10 cellular contexts compared by ENCODE assay signal in genomic region chrX:10633722-10634121, GRCh38. TPM values are rescaled to one million over a fixed set of nuclear protein-coding genes. Genes with fewer than 3 reads are reported as not detected.
DNase-seq lines count a peak whose midpoint lies in the region; ATAC-seq, FAIRE-seq and TF ChIP-seq lines count a peak whose summit lies in the region.
"Had no signal": no experiment of that assay in that cellular context is flagged by ENCODE, and none has a peak within 500 bp of the region (broad histone marks: within the 10 kb centered on the region; RNA-seq: fewer than 3 reads in every experiment).

No MANE protein-coding gene starts in this region.

- H3K4me3 ChIP-seq in H1 (ENCODE audit: extremely low read depth in 1 of 4, insufficient read depth in 2 of 4, low read depth in 3 of 4, low read length in 4 of 4) (no peak overlapping the region), neural cell (ENCODE audit: low read length) (peak overlapping the region; percentile 41)
- H3K4me3 ChIP-seq: GM12878 had no signal

- H3K36me3 ChIP-seq in H1 (ENCODE audit: control insufficient read depth in 2 of 4, insufficient read depth in 4 of 4, low read length in 3 of 4) (no peaks in the 10 kb centered on the region), neural cell (ENCODE audit: insufficient read depth, low read length) (no peaks in the 10 kb centered on the region)

- peak; percentile 79 for FAIRE-seq in H1 (lab: Jason Lieb, UNC)
- FAIRE-seq: GM12878 had no signal

- H2AFZ ChIP-seq in H1 (ENCODE audit: low read length), result no peak overlapping the region
- no peak overlapping the region for H2AFZ ChIP-seq in neural cell (ENCODE audit: low read depth, low read length)

- no peaks in the 10 kb centered on the region for H3K27me3 ChIP-seq in H1 (replicated peaks in 1 of 4; ENCODE audit: control insufficient read depth in 3 of 4, extremely low read depth in 1 of 4, insufficient read depth in 3 of 4, low read length in 3 of 4)
- H3K27me3 ChIP-seq in neural cell (ENCODE audit: insufficient read depth, low read depth, low read length), result no peaks in the 10 kb centered on the region

- H3K27ac ChIP-seq in H1 (ENCODE audit: low read depth, low read length) (no peak overlapping the region), neural cell (ENCODE audit: low read length) (peak overlapping the region; percentile 91)

- WGBS in H1 (ENCODE audit: extremely low coverage in 1 of 2, insufficient coverage in 1 of 2, insufficient read length in 1 of 2, insufficient replicate concordance in 2 of 2, low coverage in 1 of 2, low lambda C conversion rate in 2 of 2, missing lambda C conversion rate in 1 of 2), 2 experiments, result 34% methylated on average over 2 of the region's 2 CpGs; no CpG with 5 or more reads in 1 of the 2 experiments

- H3K4me2 ChIP-seq in H1 (ENCODE audit: insufficient read depth in 1 of 2, low read depth in 2 of 2, low read length in 2 of 2) (peak overlapping the region in 1 of 2 experiments; percentile 17; a peak in 1 of 4 replicates), neural cell (ENCODE audit: low read length) (peak overlapping the region; percentile 19)

- CTCF ChIA-PET in H1 (lab: Charles Lee; ENCODE audit: partially characterized antibody), result no interaction called here

- DNase-seq in Daoy (ENCODE audit: low read depth) (peak; percentile 86), NCI-H2196 treated with DMSO at 0.1 percent for 48 hours (lab: John Stamatoyannopoulos, UW; ENCODE audit: unreplicated experiment) (peak; percentile 9), H1 (ENCODE audit: low read depth in 1 of 2, low spot score in 2 of 2) (no peak)
- DNase-seq in effector CD4-positive, alpha-beta T cell, result no peak
- DNase-seq in activated T-cell treated with anti-CD3 and anti-CD28 coated beads, Interleukin-2, amount 50 U/mL, for 48 hours, result no peak
- DNase-seq: NCI-H446 had no signal

- H3K9me3 ChIP-seq in H1 (ENCODE audit: insufficient read depth in 2 of 2, low read depth in 1 of 2, low read length in 1 of 2) (peaks cover 0 to 6% of the 10 kb centered on the region in 2 experiments; a peak in 2 of 4 replicates), neural cell (ENCODE audit: low read length) (no peaks in the 10 kb centered on the region)

- no peak overlapping the region for H4K8ac ChIP-seq in H1 (ENCODE audit: extremely low read depth, insufficient read depth, low read length)

- H3K9ac ChIP-seq in H1 (replicated peaks in 1 of 4; ENCODE audit: extremely low read depth in 1 of 4, low read depth in 3 of 4, low read length in 3 of 4) (no peak overlapping the region), neural cell (ENCODE audit: low read length) (peak overlapping the region; percentile 51)

- no peaks in the 10 kb centered on the region for H3K23me2 ChIP-seq in H1 (ENCODE audit: low read depth, low read length)

- no peak overlapping the region for H3K4ac ChIP-seq in H1 (replicated peaks; ENCODE audit: insufficient read length, low read depth, low read length)

- no peak overlapping the region for H2BK15ac ChIP-seq in H1 (ENCODE audit: low read length)

- H3K9me2 ChIP-seq in neural cell (ENCODE audit: insufficient read depth, low read length), result no peaks in the 10 kb centered on the region

- H3K18ac ChIP-seq in H1 (ENCODE audit: extremely low read depth, low read length), result no peak overlapping the region

- no peak overlapping the region for H3K56ac ChIP-seq in H1 (replicated peaks; ENCODE audit: insufficient read length, low read depth, low read length)

- no peak overlapping the region for H2AK5ac ChIP-seq in H1 (ENCODE audit: low read depth, low read length)

- H3K4me1 ChIP-seq in H1 (replicated peaks in 1 of 4; ENCODE audit: control insufficient read depth in 3 of 4, insufficient read depth in 4 of 4, low read length in 3 of 4), result peaks cover 0 to 6% (median 0%) of the 10 kb centered on the region in 4 experiments; a peak in 2 of 7 replicates

- ATAC-seq in HG02763 (IDR thresholded peaks at IDR 0.05; ENCODE audit: unreplicated experiment) (no peak), HG02610 (IDR thresholded peaks at IDR 0.05; ENCODE audit: unreplicated experiment) (no peak)
- ATAC-seq: GM12878 had no signal

- POLR2A ChIA-PET in H1 (lab: Charles Lee; ENCODE audit: partially characterized antibody), result interaction anchor here (0.8 to 1.2 kb wide), 2 partner anchors 13 to 14 kb away, joined by 3 read pairs; partner anchors contain the start of gene MID1

- H3K79me2 ChIP-seq in H1 (ENCODE audit: control insufficient read depth in 1 of 2, insufficient read depth in 2 of 2, low read length in 2 of 2), result no peaks in the 10 kb centered on the region
- no peaks in the 10 kb centered on the region for H3K79me2 ChIP-seq in neural cell (replicated peaks; ENCODE audit: insufficient read depth, low read length)

- no peak overlapping the region for H3K14ac ChIP-seq in H1 (ENCODE audit: insufficient read length)

- TF ChIP-seq RAD21 in H1 (IDR thresholded peaks at IDR 0.05 in 1 of 2, conservative IDR thresholded peaks at IDR 0.05 in 1 of 2; ENCODE audit: low read depth in 2 of 2, low read length in 2 of 2) (no peak), neural cell (conservative IDR thresholded peaks at IDR 0.05) (no peak)

- no peak for TF ChIP-seq POLR2A in H1 (IDR thresholded peaks at IDR 0.05; ENCODE audit: control extremely low read depth in 1 of 2, low read depth in 2 of 2, low read length in 2 of 2)

- H4K20me1 ChIP-seq in H1 (replicated peaks in 1 of 2; ENCODE audit: control insufficient read depth in 1 of 2, insufficient read depth in 2 of 2, low read length in 2 of 2) (no peaks in the 10 kb centered on the region), neural cell (ENCODE audit: insufficient read depth) (no peaks in the 10 kb centered on the region)

- H4K5ac ChIP-seq in H1 (ENCODE audit: insufficient read length, low read depth, low read length), result no peak overlapping the region

- H4K91ac ChIP-seq in H1 (replicated peaks; ENCODE audit: insufficient read length, low read length), result no peak overlapping the region

- no peak overlapping the region for H2BK12ac ChIP-seq in H1 (ENCODE audit: low read depth, low read length)

- TF ChIP-seq CTCF in H1 (IDR thresholded peaks at IDR 0.05; ENCODE audit: control extremely low read depth in 1 of 3, insufficient read depth in 1 of 3, low read depth in 1 of 3, low read length in 3 of 3) (no peak), neural cell (IDR thresholded peaks at IDR 0.05; ENCODE audit: poor library complexity, severe bottlenecking) (no peak)

- H2BK120ac ChIP-seq in H1 (replicated peaks; ENCODE audit: low read depth, low read length), result no peak overlapping the region

- H2BK5ac ChIP-seq in H1 (ENCODE audit: low read depth, low read length), result no peak overlapping the region

- no peaks in the 10 kb centered on the region for H3K79me1 ChIP-seq in H1 (ENCODE audit: low read depth, low read length)

- TF ChIP-seq EP300 in H1 (IDR thresholded peaks at IDR 0.05; ENCODE audit: borderline replicate concordance in 1 of 2, low read depth in 2 of 2, low read length in 2 of 2), result no peak
- peak; percentile 9 for TF ChIP-seq EP300 in neural cell (conservative IDR thresholded peaks at IDR 0.05; ENCODE audit: poor library complexity, severe bottlenecking)

- H2BK20ac ChIP-seq in H1 (ENCODE audit: low read length), result no peak overlapping the region

- no peaks in the 10 kb centered on the region for H3F3A ChIP-seq in neural cell (ENCODE audit: insufficient read depth, low read length, poor library complexity, severe bottlenecking)

- H3K23ac ChIP-seq in H1 (ENCODE audit: insufficient read length), result no peak overlapping the region

TF ChIP-seq in H1, 55 proteins besides CTCF, POLR2A, EP300 and RAD21 (continues in another document):
- TF ChIP-seq YY1 (IDR thresholded peaks at IDR 0.05; ENCODE audit: low read depth, low read length) (no peak), TCF12 (IDR thresholded peaks at IDR 0.05; ENCODE audit: low read depth, low read length) (no peak), HDAC2 (IDR thresholded peaks at IDR 0.05; ENCODE audit: borderline replicate concordance in 1 of 2, low read depth in 2 of 2, low read length in 2 of 2) (no peak), ZNF274 (IDR thresholded peaks at IDR 0.05; ENCODE audit: borderline replicate concordance, extremely low read depth, low read length) (no peak), BCL11A (IDR thresholded peaks at IDR 0.05; ENCODE audit: low read depth in 2 of 2, low read length in 2 of 2) (no peak), TBP (IDR thresholded peaks at IDR 0.05; ENCODE audit: low read depth, low read length) (no peak), CTBP2 (IDR thresholded peaks at IDR 0.05; ENCODE audit: borderline replicate concordance, insufficient read depth, insufficient read length, low read length) (no peak)

TF ChIP-seq in neural cell, 6 proteins besides CTCF, POLR2A, EP300 and RAD21:
- TF ChIP-seq MXI1 (conservative IDR thresholded peaks at IDR 0.05; ENCODE audit: poor library complexity, severe bottlenecking) (no peak), POLR2AphosphoS5 (IDR thresholded peaks at IDR 0.05) (peak; percentile 25)
TF ChIP-seq in neural cell: peak in this region for 1.

RNA-seq across cellular contexts. Expression of gene MID1, which starts 13.3 kb away (rescaled TPM):
- total RNA-seq in Daoy (2014; rRNA removed; shearing (Covaris generic)), result 25.7 and 33.2 TPM in 2 replicates
- 49.3 and 54.3 TPM in 2 replicates for total RNA-seq in H1 (2021; fragmentation: NEBNext Ultra II Directional; extraction: Animal tissue kit (Norgen Biotek cat#: 25700))
- polyA plus RNA-seq in H1 (2011; rRNA removed) (12.9 and 24.1 TPM in 2 replicates), neural cell (16.6 and 17.6 TPM in 2 replicates)
- polyA plus RNA-seq in H1 (2011; cell fraction: cytosol; rRNA removed), result 10.9 TPM
- 69.5 TPM for polyA plus RNA-seq in H1 (2011; cell fraction: nucleus; rRNA removed)
- 18.1 to 29.4 TPM (median 26.4 TPM) in 4 replicates for polyA plus RNA-seq in H1 (2012, experiment 1 of 2)
- polyA plus RNA-seq in H1 (2012, experiment 2 of 2), result 1.2 TPM
- 30.0 TPM for polyA plus RNA-seq in H1 (2013, experiment 1 of 2)
- 28.2 TPM for polyA plus RNA-seq in H1 (2013, experiment 2 of 2)
- 51.7 and 62.9 TPM in 2 replicates for polyA minus RNA-seq in H1 (2011; rRNA and poly(A)+ RNA removed)
- 16.3 TPM for polyA minus RNA-seq in H1 (2011; cell fraction: cytosol; rRNA and poly(A)+ RNA removed)
- polyA minus RNA-seq in H1 (2011; cell fraction: nucleus; rRNA and poly(A)+ RNA removed), result 98.4 TPM
- polyA minus RNA-seq in neural cell, result 51.1 and 58.7 TPM in 2 replicates

Comparison
In these comparisons a context has a peak if more than half of its experiments do, and no peak if none do; other contexts are left out.
1. DNase-seq: peak in Daoy (single experiment) and NCI-H2196 treated with DMSO at 0.1 percent for 48 hours (single experiment); none in H1 (0 of 2), effector CD4-positive, alpha-beta T cell (single experiment) and activated T-cell treated with anti-CD3 and anti-CD28 coated beads, Interleukin-2, amount 50 U/mL, for 48 hours (0 of 2).